25 cellular contexts compared by ENCODE assay signal in genomic region chr5:3127423-3127911, GRCh38.
"Had no signal": no experiment of that assay in that cellular context is flagged by ENCODE, and none has a peak within 500 bp of the region (broad histone marks: within the 10 kb centered on the region; RNA-seq: fewer than 3 reads in every experiment).

No MANE protein-coding gene starts in this region.

- H3K4me3 ChIP-seq: left lung, lung, pancreas, prostate gland, skin epidermis, suprapubic skin, thoracic aorta, tibial artery, uterus had no signal

- H3K9me3 Mint-ChIP-seq: mesothelial cell of epicardium had no signal

- H3K27ac ChIP-seq: left lung, pancreas, prostate gland, skin epidermis, suprapubic skin, thoracic aorta, tibial artery, uterus had no signal

- H3K36me3 ChIP-seq: left lung, pancreas, prostate gland, suprapubic skin, thoracic aorta, tibial artery, uterus had no signal

- H3K4me1 ChIP-seq: left lung, pancreas, prostate gland, suprapubic skin, tibial artery, uterus had no signal

- DNase-seq: hippocampal formation; kidney; left colon; left lung; mesendoderm; naive B cell; natural killer cell; pancreas; posterior cingulate gyrus; retina; right cardiac atrium; stimulated activated CD4-positive, alpha-beta T cell treated with anti-CD3 and anti-CD28 coated beads, Interleukin-4, amount 100 ng/mL, for 24 hours; stimulated activated naive CD4-positive, alpha-beta T cell; tibial artery; uterus had no signal

- ATAC-seq: left colon; left lung; natural killer cell; pancreas; right cardiac atrium; sciatic nerve; stimulated activated effector memory CD8-positive, alpha-beta T cell treated with anti-CD3 and anti-CD28 coated beads, Interleukin-12 subunit alpha, Interleukin-12 subunit beta, amount 100 ng/mL, for 72 hours had no signal

- H3K27ac Mint-ChIP-seq: mesothelial cell of epicardium; naive B cell; natural killer cell; stimulated activated effector memory CD8-positive, alpha-beta T cell treated with anti-CD3 and anti-CD28 coated beads, Interleukin-12 subunit alpha, Interleukin-12 subunit beta, amount 100 ng/mL, for 72 hours; stimulated activated naive CD8-positive, alpha-beta T cell treated with anti-CD3 and anti-CD28 coated beads, Interleukin-15, Interleukin-2, amounts not matched to agents 100 ng/mL and 50 ng/mL, for 24 hours; type B pancreatic cell had no signal

- H3K36me3 Mint-ChIP-seq: mesothelial cell of epicardium; naive B cell; natural killer cell; stimulated activated effector memory CD8-positive, alpha-beta T cell treated with anti-CD3 and anti-CD28 coated beads, Interleukin-12 subunit alpha, Interleukin-12 subunit beta, amount 100 ng/mL, for 72 hours; type B pancreatic cell had no signal

- H3K4me3 Mint-ChIP-seq: mesothelial cell of epicardium; naive B cell; natural killer cell; stimulated activated effector memory CD8-positive, alpha-beta T cell treated with anti-CD3 and anti-CD28 coated beads, Interleukin-12 subunit alpha, Interleukin-12 subunit beta, amount 100 ng/mL, for 72 hours; stimulated activated naive CD8-positive, alpha-beta T cell treated with anti-CD3 and anti-CD28 coated beads, Interleukin-15, Interleukin-2, amounts not matched to agents 100 ng/mL and 50 ng/mL, for 24 hours; type B pancreatic cell had no signal

- H3K27me3 Mint-ChIP-seq: stimulated activated naive CD8-positive, alpha-beta T cell treated with anti-CD3 and anti-CD28 coated beads, Interleukin-15, Interleukin-2, amounts not matched to agents 100 ng/mL and 50 ng/mL, for 24 hours had no signal

- H3K9me3 ChIP-seq: pancreas, prostate gland, suprapubic skin, thoracic aorta, tibial artery, uterus had no signal

- H3K27me3 ChIP-seq: suprapubic skin, tibial artery, uterus had no signal

- H3K4me1 Mint-ChIP-seq: naive B cell; natural killer cell; stimulated activated effector memory CD8-positive, alpha-beta T cell treated with anti-CD3 and anti-CD28 coated beads, Interleukin-12 subunit alpha, Interleukin-12 subunit beta, amount 100 ng/mL, for 72 hours had no signal
